In genomic region chr5:34191279-34191744, GRCh38 we compare ENCODE assay signal across 8 cellular contexts.
DNase-seq lines count a peak whose midpoint lies in the region; ATAC-seq, FAIRE-seq and TF ChIP-seq lines count a peak whose summit lies in the region.
"Not testable (repeated sequence)": the region's sequence is repeated elsewhere in the genome, so short reads cannot be mapped to it uniquely, and the experiment has no call there.

No MANE protein-coding gene starts in this region.

- not testable (repeated sequence) for H3K9me3 Mint-ChIP-seq in CD8-positive, alpha-beta memory T cell; activated T-helper 17 cell treated with anti-CD3 and anti-CD28 coated beads, Interleukin-2, amount 50 U/mL, for 72 hours; MCF 10A (ENCODE audit: unreplicated experiment); osteocyte (ENCODE audit: unreplicated experiment); stimulated activated naive B cell treated with anti-CD40 and anti-IgM and Interleukin-4, amounts not matched to agents 10 μg/mL and 1 μg/mL and 100 μg/mL, for 72 hours
- H3K9me3 Mint-ChIP-seq in glutamatergic neuron (ENCODE audit: unreplicated experiment), result peaks cover 22% of the 10 kb centered on the region

- not testable (repeated sequence) for H2AFZ ChIP-seq in HepG2 (ENCODE audit: low read length)

- H3K4me1 ChIP-seq in CD8-positive, alpha-beta memory T cell (ENCODE audit: insufficient read depth, low read length); RWPE2 (ENCODE audit: insufficient read depth, poor library complexity, severe bottlenecking); HepG2 (ENCODE audit: insufficient read depth, low read length): not testable (repeated sequence)

- TF ChIP-seq CTCF in RWPE2 (IDR thresholded peaks at IDR 0.05; ENCODE audit: poor library complexity, severe bottlenecking); MCF 10A (IDR thresholded peaks at IDR 0.05; ENCODE audit: unreplicated experiment); glutamatergic neuron (IDR thresholded peaks at IDR 0.05; ENCODE audit: partially characterized antibody, unreplicated experiment); HepG2 (CRISPR knock-in tag; IDR thresholded peaks at IDR 0.05); osteocyte (IDR thresholded peaks at IDR 0.05): not testable (repeated sequence)

- POLR2A ChIA-PET in CD8-positive, alpha-beta memory T cell (lab: Charles Lee); MCF 10A (lab: Yijun Ruan, JAX); HepG2 (lab: Yijun Ruan, JAX): not testable (repeated sequence)

- TF ChIP-seq RAD21 in HepG2 (CRISPR knock-in tag; IDR thresholded peaks at IDR 0.05), result not testable (repeated sequence)

- not testable (repeated sequence) for TF ChIP-seq EP300 in HepG2 (IDR thresholded peaks at IDR 0.05; ENCODE audit: low read depth in 2 of 2, low read length in 2 of 2); HepG2 (CRISPR knock-in tag; IDR thresholded peaks at IDR 0.05; ENCODE audit: borderline replicate concordance)

- intact Hi-C loops in MCF 10A (cut with micrococcal nuclease); HepG2 (cut with micrococcal nuclease; ENCODE audit: unreplicated experiment): not testable (repeated sequence)

- not testable (repeated sequence) for ATAC-seq in RWPE2 (ENCODE audit: low read depth); activated T-helper 17 cell treated with anti-CD3 and anti-CD28 coated beads, Interleukin-2, amount 50 U/mL, for 72 hours (replicated peaks); HepG2; stimulated activated naive B cell treated with anti-CD40 and anti-IgM and Interleukin-4, amounts not matched to agents 10 μg/mL and 1 μg/mL and 100 μg/mL, for 72 hours (replicated peaks)

- 95% methylated on average over 17 of the region's 17 CpGs for WGBS in HepG2 (ENCODE audit: low lambda C conversion rate)

- TF ChIP-seq POLR2A in HepG2 (IDR thresholded peaks at IDR 0.05; ENCODE audit: insufficient read depth in 1 of 2, low read depth in 2 of 2, low read length in 2 of 2), result not testable (repeated sequence)

- BruUV-seq in MCF 10A (replicated peaks; lab: Mats Ljungman, UMichigan); HepG2 (replicated peaks; lab: Mats Ljungman, UMichigan): not testable (repeated sequence)

- H3K36me3 Mint-ChIP-seq in CD8-positive, alpha-beta memory T cell, result peaks cover 12 to 53% (median 30%) of the 10 kb centered on the region in 3 donors
- H3K36me3 Mint-ChIP-seq in activated T-helper 17 cell treated with anti-CD3 and anti-CD28 coated beads, Interleukin-2, amount 50 U/mL, for 72 hours (ENCODE audit: low read depth); MCF 10A (ENCODE audit: insufficient read depth, unreplicated experiment): not testable (repeated sequence)
- H3K36me3 Mint-ChIP-seq in glutamatergic neuron (ENCODE audit: unreplicated experiment) (peaks cover 20% of the 10 kb centered on the region), osteocyte (ENCODE audit: unreplicated experiment) (peaks cover 21% of the 10 kb centered on the region)
- peaks cover 34 to 56% of the 10 kb centered on the region in 2 donors for H3K36me3 Mint-ChIP-seq in stimulated activated naive B cell treated with anti-CD40 and anti-IgM and Interleukin-4, amounts not matched to agents 10 μg/mL and 1 μg/mL and 100 μg/mL, for 72 hours

- H4K20me1 ChIP-seq in HepG2 (ENCODE audit: insufficient read depth, low read length), result not testable (repeated sequence)

- H3K9ac ChIP-seq in HepG2 (ENCODE audit: insufficient read depth, low read depth, low read length), result not testable (repeated sequence)

- H3K27ac Mint-ChIP-seq in CD8-positive, alpha-beta memory T cell, result peak overlapping the region in 1 of 8 donors; percentile 10
- peak overlapping the region; percentile 76 for H3K27ac Mint-ChIP-seq in activated T-helper 17 cell treated with anti-CD3 and anti-CD28 coated beads, Interleukin-2, amount 50 U/mL, for 72 hours
- H3K27ac Mint-ChIP-seq in MCF 10A (ENCODE audit: low read depth, unreplicated experiment) (peak overlapping the region; percentile 52), glutamatergic neuron (ENCODE audit: unreplicated experiment) (peak overlapping the region; percentile 13)
- not testable (repeated sequence) for H3K27ac Mint-ChIP-seq in osteocyte (ENCODE audit: unreplicated experiment)
- peak overlapping the region; percentile 20 for H3K27ac Mint-ChIP-seq in stimulated activated naive B cell treated with anti-CD40 and anti-IgM and Interleukin-4, amounts not matched to agents 10 μg/mL and 1 μg/mL and 100 μg/mL, for 72 hours

- not testable (repeated sequence) for H3K4me3 Mint-ChIP-seq in CD8-positive, alpha-beta memory T cell; activated T-helper 17 cell treated with anti-CD3 and anti-CD28 coated beads, Interleukin-2, amount 50 U/mL, for 72 hours; MCF 10A (ENCODE audit: unreplicated experiment); osteocyte (ENCODE audit: unreplicated experiment); stimulated activated naive B cell treated with anti-CD40 and anti-IgM and Interleukin-4, amounts not matched to agents 10 μg/mL and 1 μg/mL and 100 μg/mL, for 72 hours
- H3K4me3 Mint-ChIP-seq in glutamatergic neuron (ENCODE audit: unreplicated experiment), result peak overlapping the region; percentile 2

- H3K4me2 ChIP-seq in HepG2 (ENCODE audit: low read depth, low read length), result not testable (repeated sequence)

- H3K4me1 Mint-ChIP-seq in CD8-positive, alpha-beta memory T cell, result peaks cover 3 to 12% (median 4%) of the 10 kb centered on the region in 3 donors
- H3K4me1 Mint-ChIP-seq in activated T-helper 17 cell treated with anti-CD3 and anti-CD28 coated beads, Interleukin-2, amount 50 U/mL, for 72 hours; MCF 10A (ENCODE audit: insufficient read depth, unreplicated experiment); osteocyte (ENCODE audit: unreplicated experiment); stimulated activated naive B cell treated with anti-CD40 and anti-IgM and Interleukin-4, amounts not matched to agents 10 μg/mL and 1 μg/mL and 100 μg/mL, for 72 hours: not testable (repeated sequence)
- peaks cover 23% of the 10 kb centered on the region for H3K4me1 Mint-ChIP-seq in glutamatergic neuron (ENCODE audit: low read depth, unreplicated experiment)

- H3K36me3 ChIP-seq in CD8-positive, alpha-beta memory T cell (ENCODE audit: insufficient read depth, low read length); RWPE2 (ENCODE audit: low read depth): not testable (repeated sequence)
- H3K36me3 ChIP-seq in HepG2 (replicated peaks in 1 of 2; ENCODE audit: control insufficient read depth in 1 of 2, insufficient read depth in 2 of 2, low read length in 2 of 2), result peaks cover 10 to 13% of the 10 kb centered on the region in 2 experiments; a peak in 3 of 5 replicates

- in situ Hi-C loops in HepG2 (cut with HindIII; ENCODE audit: extremely low pct_ligation_motif_present, low pct_unique_long_range_greater_than_20kb), result loop anchor here (25.0 kb wide), 1 partner anchor 271 kb away; no protein-coding TSS in a partner anchor

- DNase-seq in CD8-positive, alpha-beta memory T cell, result peak in 3 of 5 donors; percentile 5 to 71 (median 10)
- DNase-seq in RWPE2 (ENCODE audit: low spot score) (peak; percentile 90), glutamatergic neuron (peak; percentile 40), osteocyte (ENCODE audit: extremely low spot score, unreplicated experiment) (peak; percentile 94)
- not testable (repeated sequence) for DNase-seq in MCF 10A (ENCODE audit: unreplicated experiment); HepG2 (ENCODE audit: low spot score); stimulated activated naive B cell treated with anti-CD40 and anti-IgM and Interleukin-4, amounts not matched to agents 10 μg/mL and 1 μg/mL and 100 μg/mL, for 72 hours

- not testable (repeated sequence) for H3K4me3 ChIP-seq in CD8-positive, alpha-beta memory T cell (ENCODE audit: low read length); RWPE2 (ENCODE audit: severe bottlenecking); HepG2 (replicated peaks in 1 of 3; ENCODE audit: insufficient read depth in 1 of 3, low read depth in 2 of 3, low read length in 3 of 3)

- not testable (repeated sequence) for FAIRE-seq in HepG2 (lab: Jason Lieb, UNC)

- H3K27me3 ChIP-seq in CD8-positive, alpha-beta memory T cell (ENCODE audit: insufficient read depth, low read length, poor library complexity, severe bottlenecking); RWPE2 (ENCODE audit: insufficient read depth, poor library complexity, severe bottlenecking); HepG2 (ENCODE audit: control insufficient read depth in 1 of 2, insufficient read depth in 2 of 2, low read length in 2 of 2): not testable (repeated sequence)

- CTCF ChIA-PET in CD8-positive, alpha-beta memory T cell (lab: Charles Lee); HepG2 (lab: Yijun Ruan, JAX; ENCODE audit: low intra/inter-chr PET ratio, low total read pairs): not testable (repeated sequence)
- CTCF ChIA-PET in MCF 10A (lab: Yijun Ruan, JAX), result interaction anchor here (0.6 kb wide), 1 partner anchor 194 kb away, joined by 3 read pairs; no protein-coding TSS in a partner anchor

- H3K27ac ChIP-seq in CD8-positive, alpha-beta memory T cell (ENCODE audit: low read depth, low read length); RWPE2 (ENCODE audit: poor library complexity, severe bottlenecking); HepG2 (ENCODE audit: extremely low read length, insufficient read depth, low read length): not testable (repeated sequence)

- H3K79me2 ChIP-seq in HepG2 (ENCODE audit: insufficient read depth, low read length), result not testable (repeated sequence)

- not testable (repeated sequence) for H3K27me3 Mint-ChIP-seq in CD8-positive, alpha-beta memory T cell; activated T-helper 17 cell treated with anti-CD3 and anti-CD28 coated beads, Interleukin-2, amount 50 U/mL, for 72 hours; MCF 10A (ENCODE audit: insufficient read depth, unreplicated experiment); osteocyte (ENCODE audit: unreplicated experiment); stimulated activated naive B cell treated with anti-CD40 and anti-IgM and Interleukin-4, amounts not matched to agents 10 μg/mL and 1 μg/mL and 100 μg/mL, for 72 hours
- H3K27me3 Mint-ChIP-seq in glutamatergic neuron (ENCODE audit: unreplicated experiment), result peaks cover 15% of the 10 kb centered on the region

- not testable (repeated sequence) for H3K9me3 ChIP-seq in CD8-positive, alpha-beta memory T cell (ENCODE audit: low read length); RWPE2 (ENCODE audit: severe bottlenecking); HepG2 (ENCODE audit: low read length)
